8 cellular contexts compared by ENCODE assay signal in the genomic region with DNA sequence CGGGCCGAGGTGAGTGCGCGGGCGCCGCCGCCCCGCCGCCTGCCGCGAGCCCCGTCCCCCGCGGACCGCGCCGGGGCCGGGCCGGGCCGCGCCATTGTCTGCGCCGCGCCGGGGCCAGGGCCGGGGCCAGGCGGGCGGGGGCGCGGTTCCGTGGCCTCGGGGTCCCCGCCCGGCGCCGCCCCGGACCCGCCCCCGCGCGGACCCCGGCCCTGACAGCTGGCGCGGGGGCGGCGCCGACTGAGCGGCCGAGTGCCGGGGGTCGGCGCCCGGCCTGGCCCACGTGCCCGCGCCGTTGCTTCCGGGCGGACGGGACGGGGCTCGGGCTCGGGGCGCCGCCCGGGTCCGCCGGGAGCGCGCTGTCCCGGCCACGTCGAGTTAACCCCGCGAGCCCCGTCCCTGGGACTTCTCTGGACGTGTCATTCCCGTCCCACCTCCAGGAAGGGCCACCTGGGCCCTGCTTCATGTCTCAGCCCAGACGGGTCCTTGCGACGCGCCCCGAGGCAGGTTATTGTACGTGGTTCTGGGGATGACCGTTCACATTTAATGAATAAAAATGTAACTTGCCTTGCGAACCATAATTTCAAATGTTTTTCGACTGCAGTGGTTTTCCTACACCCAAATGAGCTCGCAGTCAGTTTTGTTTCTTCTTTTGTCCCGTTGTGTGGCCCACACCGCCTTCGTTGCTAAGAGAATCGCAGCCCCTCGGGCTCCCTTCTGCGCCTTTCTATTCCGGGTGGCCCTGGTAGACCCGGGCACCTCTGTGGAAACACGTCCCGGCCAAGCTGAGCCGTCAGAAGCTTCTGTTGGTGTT. TPM values are rescaled to one million over a fixed set of nuclear protein-coding genes. Genes with fewer than 3 reads are reported as not detected.
DNase-seq lines count a peak whose midpoint lies in the region; ATAC-seq and TF ChIP-seq lines count a peak whose summit lies in the region.

No MANE protein-coding gene starts in this region.

- H3K4me1 ChIP-seq in SJCRH30 (peaks cover 12% of the 10 kb centered on the region), mesendoderm (ENCODE audit: control insufficient read depth, low read depth, low read length) (peaks cover 10% of the 10 kb centered on the region), uterus (peaks cover 0 to 13% of the 10 kb centered on the region in 2 donors)

- H3K23ac ChIP-seq in mesendoderm (ENCODE audit: low read length): peak overlapping the region; percentile 66

- ATAC-seq in GM18867 (IDR thresholded peaks at IDR 0.05; ENCODE audit: unreplicated experiment): peak; percentile 4
- ATAC-seq in HG03095 (IDR thresholded peaks at IDR 0.05; ENCODE audit: unreplicated experiment): peak; percentile 17

- no peak overlapping the region for H4K5ac ChIP-seq in mesendoderm (ENCODE audit: low read length)

- DNase-seq in SJCRH30 (peak; percentile 50 to 59), dermis blood vessel endothelial cell (peak; percentile 49), mesendoderm (peak; percentile 52), uterus (peak in 1 of 2 donors; percentile 36), HuH-7 (ENCODE audit: low spot score) (no peak)

- TF ChIP-seq POLR2A in uterus (IDR thresholded peaks at IDR 0.05): no peak

- peak overlapping the region; percentile 90 for H3K9ac ChIP-seq in mesendoderm (ENCODE audit: low read length)

- H2BK120ac ChIP-seq in mesendoderm (ENCODE audit: low read depth, low read length): no peak overlapping the region

- peak overlapping the region; percentile 90 for H3K56ac ChIP-seq in mesendoderm (ENCODE audit: low read length)

- no peak overlapping the region for H2BK15ac ChIP-seq in mesendoderm (replicated peaks; ENCODE audit: low read depth)

- no peak overlapping the region for H2AK5ac ChIP-seq in mesendoderm (ENCODE audit: low read length)

- H4K8ac ChIP-seq in mesendoderm (ENCODE audit: low read depth, low read length): no peak overlapping the region

- H3K36me3 ChIP-seq in SJCRH30 (peaks cover 10% of the 10 kb centered on the region; the same call in 1 of the 2 replicates), mesendoderm (ENCODE audit: control insufficient read depth, insufficient read depth, low read length) (no peaks in the 10 kb centered on the region), uterus (no peaks in the 10 kb centered on the region)

- no peak overlapping the region for H3K4ac ChIP-seq in mesendoderm (ENCODE audit: low read depth, low read length)

- no CpG with 5 or more reads among the region's 99 CpGs for WGBS in mesendoderm (ENCODE audit: extremely low coverage, insufficient coverage, low lambda C conversion rate)

- H3K18ac ChIP-seq in mesendoderm (ENCODE audit: low read length): peak overlapping the region; percentile 78

- H3K27me3 ChIP-seq in SJCRH30: no peaks in the 10 kb centered on the region
- H3K27me3 ChIP-seq in mesendoderm (ENCODE audit: insufficient read depth, low read length, poor library complexity): peaks cover 27% of the 10 kb centered on the region
- H3K27me3 ChIP-seq in uterus: peaks cover 5 to 6% of the 10 kb centered on the region in 2 donors

- H3K4me3 ChIP-seq in SJCRH30 (peak overlapping the region; percentile 97), mesendoderm (ENCODE audit: low read length) (peak overlapping the region; percentile 86), uterus (peak overlapping the region; percentile 56 to 71)

- H3K4me2 ChIP-seq in mesendoderm (ENCODE audit: low read length): peak overlapping the region; percentile 93

- no peak overlapping the region for H2BK5ac ChIP-seq in mesendoderm (ENCODE audit: low read length)

- intact Hi-C loops in uterus (cut with DNase I; ENCODE audit: low total_unique reads): no loop called here

- no peaks in the 10 kb centered on the region for H3K9me3 ChIP-seq in SJCRH30 (replicated peaks)
- H3K9me3 ChIP-seq in uterus: no peaks in the 10 kb centered on the region

- TF ChIP-seq CTCF in C4-2B (conservative IDR thresholded peaks at IDR 0.05): no peak
- no peak for TF ChIP-seq CTCF in uterus (IDR thresholded peaks at IDR 0.05)

- H3K27ac ChIP-seq in C4-2B: peak overlapping the region; percentile 95
- peak overlapping the region; percentile 34 for H3K27ac ChIP-seq in SJCRH30
- peak overlapping the region; percentile 13 for H3K27ac ChIP-seq in mesendoderm (ENCODE audit: low read depth, low read length)
- H3K27ac ChIP-seq in uterus: peak overlapping the region; percentile 57 to 62

- H3K79me1 ChIP-seq in mesendoderm (ENCODE audit: low read length): peaks cover 30% of the 10 kb centered on the region

- H3K79me2 ChIP-seq in mesendoderm (ENCODE audit: control insufficient read depth, insufficient read depth, low read length): peaks cover 42% of the 10 kb centered on the region

RNA-seq across cellular contexts. Expression of a gene that starts 0.5 kb away (rescaled TPM):
- total RNA-seq in SJCRH30 (2014; rRNA removed; shearing (Covaris generic)): 48.7 and 53.2 TPM in 2 replicates
- total RNA-seq in dermis blood vessel endothelial cell (16.7 and 21.9 TPM in 2 replicates), uterus (10 to 100 TPM in 2 of 4 donors, 1 to 10 TPM in 1, under 1 TPM in 1; 0.59 to 16.4 (median 12.7) TPM)
- 15.9 TPM for polyA plus RNA-seq in mesendoderm (2013, experiment 1 of 2)
- polyA plus RNA-seq in mesendoderm (2013, experiment 2 of 2): 16.1 TPM

RNA-seq across cellular contexts. Expression of a gene that starts 26.5 kb away (rescaled TPM):
- total RNA-seq in SJCRH30 (2014; rRNA removed; shearing (Covaris generic)): 41.0 and 44.7 TPM in 2 replicates
- total RNA-seq in dermis blood vessel endothelial cell (34.2 and 39.0 TPM in 2 replicates), uterus (10 to 100 TPM; 17.9 to 47.4 (median 37.9) TPM)
- 14.7 TPM for polyA plus RNA-seq in mesendoderm (2013, experiment 1 of 2)
- polyA plus RNA-seq in mesendoderm (2013, experiment 2 of 2): 14.5 TPM

Comparison
In these comparisons a context has a peak if more than half of its experiments do, and no peak if none do; other contexts are left out.
1. H3K27ac ChIP-seq: peak in every context shown above with its lines; median percentile 95 in C4-2B; 60 in uterus; 34 in SJCRH30; 13 in mesendoderm.